In genomic region chr2:21288299-21288698, GRCh38 we compare ENCODE assay signal across 26 cellular contexts.
DNase-seq lines count a peak whose midpoint lies in the region; ATAC-seq and FAIRE-seq lines count a peak whose summit lies in the region.
"Had no signal": no experiment of that assay in that cellular context is flagged by ENCODE, and none has a peak within 500 bp of the region (broad histone marks: within the 10 kb centered on the region; RNA-seq: fewer than 3 reads in every experiment).

No MANE protein-coding gene starts in this region.

- no peak overlapping the region for H3K27ac ChIP-seq in mesenchymal stem cell (ENCODE audit: low read length, poor library complexity, severe bottlenecking)
- H3K27ac ChIP-seq: SJCRH30 had no signal

- H3K4me2 ChIP-seq in mesenchymal stem cell (ENCODE audit: low read length, poor library complexity, severe bottlenecking): no peak overlapping the region

- H3K23ac ChIP-seq in mesenchymal stem cell (ENCODE audit: low read length in 2 of 2): no peak overlapping the region

- no peak for FAIRE-seq in urothelium cell line (lab: Jason Lieb, UNC)
- FAIRE-seq: endometrium, frontal cortex had no signal

- H2AFZ ChIP-seq in mesenchymal stem cell (ENCODE audit: low read depth, low read length): no peak overlapping the region

- H2BK120ac ChIP-seq in mesenchymal stem cell (ENCODE audit: low read depth, low read length): no peak overlapping the region

- no peaks in the 10 kb centered on the region for H3K9me3 ChIP-seq in mesenchymal stem cell (ENCODE audit: control insufficient read depth, low read length)
- H3K9me3 ChIP-seq: SJCRH30, tibial artery had no signal

- DNase-seq in ecto neural progenitor cell (ENCODE audit: low spot score) (peak; percentile 37), mesenchymal stem cell (no peak), urothelium cell line (ENCODE audit: low spot score) (peak; percentile 18), SHP77 (lab: John Stamatoyannopoulos, UW) (no peak), NCI-H146 (lab: John Stamatoyannopoulos, UW) (no peak), NCI-H524 treated with DMSO at 0.1 percent for 48 hours (lab: John Stamatoyannopoulos, UW) (no peak)
- DNase-seq: activated CD4-positive, alpha-beta T cell treated with anti-CD3 and anti-CD28 coated beads, Interleukin-2, amount 50 U/mL, for 4 hours; C1 segment of cervical spinal cord; central memory CD4-positive, alpha-beta T cell; DMS79; hippocampal formation; naive B cell; NCI-H1694 treated with DMSO at 0.1 percent for 48 hours; NCI-H2171; NCI-H510A; NK-92 treated with Interleukin-12 subunit alpha and Interleukin-12 subunit beta, amount 100 ng/mL, for 24 hours; SJCRH30; stimulated activated CD4-positive, alpha-beta T cell treated with anti-CD3 and anti-CD28 coated beads, Interleukin-1b, Interleukin-23, amount 100 ng/mL, for 48 hours; T-cell; tibial artery had no signal

- H3K4me3 ChIP-seq in mesenchymal stem cell (ENCODE audit: insufficient read depth in 1 of 2, low read depth in 1 of 2, low read length in 2 of 2): no peak overlapping the region
- H3K4me3 ChIP-seq: SJCRH30, skin epidermis, tibial artery had no signal

- no peak overlapping the region for H2BK12ac ChIP-seq in mesenchymal stem cell (ENCODE audit: low read length in 2 of 2)

- H3K14ac ChIP-seq in mesenchymal stem cell (ENCODE audit: low read length in 2 of 2): no peak overlapping the region

- H4K8ac ChIP-seq in mesenchymal stem cell (ENCODE audit: low read length): peak overlapping the region; percentile 35

- H3K4me1 ChIP-seq in mesenchymal stem cell (ENCODE audit: control insufficient read depth, insufficient read depth, low read depth, low read length): no peaks in the 10 kb centered on the region
- H3K4me1 ChIP-seq: SJCRH30 had no signal

- no peak overlapping the region for H2AK5ac ChIP-seq in mesenchymal stem cell (ENCODE audit: low read length, severe bottlenecking)

- H3K18ac ChIP-seq in mesenchymal stem cell (ENCODE audit: low read depth in 1 of 2, low read length in 2 of 2): no peak overlapping the region

- WGBS in mesenchymal stem cell: 81% methylated on average over 2 of the region's 2 CpGs

- H3K36me3 ChIP-seq in mesenchymal stem cell (ENCODE audit: control insufficient read depth in 1 of 2, insufficient read depth in 2 of 2, low read depth in 1 of 2, low read length in 2 of 2): no peaks in the 10 kb centered on the region
- H3K36me3 ChIP-seq: SJCRH30, tibial artery had no signal

- H4K91ac ChIP-seq in mesenchymal stem cell (ENCODE audit: low read length): no peak overlapping the region

- H3K9ac ChIP-seq in mesenchymal stem cell (ENCODE audit: low read length): no peak overlapping the region

- no peaks in the 10 kb centered on the region for H3K79me1 ChIP-seq in mesenchymal stem cell (replicated peaks; ENCODE audit: low read length, poor library complexity, severe bottlenecking)

- H2BK15ac ChIP-seq in mesenchymal stem cell (ENCODE audit: low read depth, poor library complexity, severe bottlenecking): no peak overlapping the region

- no peak overlapping the region for H3K4ac ChIP-seq in mesenchymal stem cell (ENCODE audit: low read depth in 1 of 2, low read length in 2 of 2)

- peak; percentile 4 for ATAC-seq in HG02885 (IDR thresholded peaks at IDR 0.05; ENCODE audit: poor library complexity, unreplicated experiment)
- ATAC-seq: left lobe of liver, Panc1, T-cell had no signal

- H2BK5ac ChIP-seq in mesenchymal stem cell (ENCODE audit: low read depth, low read length, poor library complexity, severe bottlenecking): no peak overlapping the region

- no peaks in the 10 kb centered on the region for H3K27me3 ChIP-seq in mesenchymal stem cell (ENCODE audit: control insufficient read depth in 1 of 2, insufficient read depth in 1 of 2, low read length in 2 of 2)
- H3K27me3 ChIP-seq: tibial artery had no signal

Comparison
In these comparisons a context has a peak if more than half of its experiments do, and no peak if none do; other contexts are left out.
1. DNase-seq: peak in ecto neural progenitor cell (single experiment) and urothelium cell line (single experiment); none in mesenchymal stem cell (single experiment), SHP77 (0 of 2), NCI-H146 (single experiment) and NCI-H524 treated with DMSO at 0.1 percent for 48 hours (single experiment).